8 cellular contexts compared by ENCODE assay signal in genomic region chr17:44774271-44775135, GRCh38. TPM values are rescaled to one million over a fixed set of nuclear protein-coding genes. Genes with fewer than 3 reads are reported as not detected.
A peak's percentile ranks its signal among the peaks of the same experiment; 100 is the strongest.
DNase-seq lines count a peak whose midpoint lies in the region; TF ChIP-seq lines count a peak whose summit lies in the region.

No MANE protein-coding gene starts in this region.

- peak; percentile 100 for TF ChIP-seq CTCF in AG09309 (IDR thresholded peaks at IDR 0.05; ENCODE audit: control insufficient read depth, insufficient read depth, low read depth, low read length, missing control alignments)

- peak overlapping the region; percentile 75 for H3K4me3 ChIP-seq in AG09309 (ENCODE audit: control insufficient read depth, low read depth, low read length)

- in situ Hi-C loops in SK-MEL-5 (cut with HindIII; ENCODE audit: low pct_unique_long_range_greater_than_20kb, low sequenced_read_pairs), result no loop called here

- H3K27ac ChIP-seq in substantia nigra (ENCODE audit: low read depth, low read length, poor library complexity, severe bottlenecking), result no peak overlapping the region

- no peak for DNase-seq in AG09309 (ENCODE audit: low read depth)
- DNase-seq in GM19240 (ENCODE audit: insufficient read length, low spot score), result peak; percentile 94
- peak; percentile 90 for DNase-seq in NAMALWA (ENCODE audit: low spot score)
- peak; percentile 79 for DNase-seq in SK-MEL-5 (ENCODE audit: low read depth, low spot score)
- peak; percentile 73 to 87 (median 86) for DNase-seq in activated naive CD4-positive, alpha-beta T cell (lab: John Stamatoyannopoulos, UW)
- DNase-seq in globus pallidus (ENCODE audit: low spot score), result peak; percentile 67
- DNase-seq in nucleus accumbens (lab: John Stamatoyannopoulos, UW), result peak in 54 of 56 donors; percentile 25 to 91 (median 68)
- DNase-seq in substantia nigra (lab: John Stamatoyannopoulos, UW), result peak in 48 of 49 donors; percentile 13 to 89 (median 66)

RNA-seq across cellular contexts. Expression of gene ADAM11, which starts 15.7 kb away (rescaled TPM):
- 7.6 and 8.6 TPM in 2 replicates for total RNA-seq in SK-MEL-5 (2014; rRNA removed; shearing (Covaris generic))
- 18.8 and 21.2 TPM in 2 replicates for polyA plus RNA-seq in SK-MEL-5 (2015; cell fraction: cytosol; rRNA removed)
- polyA plus RNA-seq in SK-MEL-5 (2015; cell fraction: nucleus; rRNA removed), result 34.4 and 56.1 TPM in 2 replicates

RNA-seq across cellular contexts. Expression of gene GJC1, which starts 55.6 kb away (rescaled TPM):
- 20.9 and 21.1 TPM in 2 replicates for total RNA-seq in SK-MEL-5 (2014; rRNA removed; shearing (Covaris generic))
- 25.2 and 32.7 TPM in 2 replicates for polyA plus RNA-seq in SK-MEL-5 (2015; cell fraction: cytosol; rRNA removed)
- 25.9 and 26.8 TPM in 2 replicates for polyA plus RNA-seq in SK-MEL-5 (2015; cell fraction: nucleus; rRNA removed)
